Comparison of ENCODE assay signal across 30 cellular contexts in the genomic region with DNA sequence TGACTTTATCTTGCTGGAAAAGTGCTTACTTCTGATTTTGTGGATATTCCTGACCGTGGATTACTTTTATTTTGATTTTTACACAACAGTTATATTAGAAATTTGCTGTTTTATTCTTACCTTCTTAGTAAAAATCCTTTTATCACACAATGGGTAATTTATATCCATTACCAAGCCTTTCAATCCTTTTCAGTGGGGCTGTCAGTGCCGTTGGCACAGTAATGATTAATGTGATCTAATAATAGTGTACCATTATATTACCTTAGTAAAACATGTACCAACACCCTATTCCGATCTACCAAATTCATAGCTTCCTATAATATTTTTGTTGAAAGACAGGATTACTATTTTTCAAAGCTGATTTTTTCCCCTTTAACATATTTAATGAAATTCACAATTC.
"Had no signal": no experiment of that assay in that cellular context is flagged by ENCODE, and none has a peak within 500 bp of the region (broad histone marks: within the 10 kb centered on the region; RNA-seq: fewer than 3 reads in every experiment).

No MANE protein-coding gene starts in this region.

- H3K36me3 ChIP-seq: adrenal gland, ascending aorta, brain microvascular endothelial cell, breast epithelium, cardiac muscle cell had no signal

- H3K27me3 ChIP-seq: adrenal gland, ascending aorta, brain microvascular endothelial cell had no signal

- H3K27ac ChIP-seq: adrenal gland, ascending aorta, body of pancreas, brain microvascular endothelial cell, breast epithelium, cardiac muscle cell had no signal

- H3K9me3 ChIP-seq: adrenal gland, ascending aorta, body of pancreas, breast epithelium had no signal

- DNase-seq: activated effector memory CD4-positive, alpha-beta T cell treated with anti-CD3 and anti-CD28 coated beads, Interleukin-2, amount 50 U/mL, for 16 hours; activated effector memory CD4-positive, alpha-beta T cell treated with Interleukin-2 at 50 U/mL for 16 hours; activated gamma-delta T cell; activated gamma-delta T cell treated with Interleukin-2 at 50 U/mL for 16 hours; activated naive CD4-positive, alpha-beta T cell; activated naive CD4-positive, alpha-beta T cell treated with anti-CD3 and anti-CD28 coated beads for 36 hours; activated naive CD4-positive, alpha-beta T cell treated with anti-CD3 and anti-CD28 coated beads, Interleukin-2, amount 10 ng/mL, durations not matched to agents 7 days and 5 days; activated naive CD4-positive, alpha-beta T cell treated with anti-CD3 and anti-CD28 coated beads, Interleukin-2, amount 50 U/mL, for 16 hours; activated naive CD4-positive, alpha-beta T cell treated with Interleukin-2 at 50 U/mL for 16 hours; activated naive CD8-positive, alpha-beta T cell treated with anti-CD3 and anti-CD28 coated beads for 36 hours; activated naive CD8-positive, alpha-beta T cell treated with anti-CD3 and anti-CD28 coated beads, Interleukin-2, amount 10 ng/mL, durations not matched to agents 7 days and 5 days; activated naive CD8-positive, alpha-beta T cell treated with anti-CD3 and anti-CD28 coated beads, Interleukin-2, amount 50 U/mL, for 24 hours; activated T-cell treated with anti-CD3 and anti-CD28 coated beads, Interleukin-2, amount 50 U/mL, for 1 hour; activated T-cell treated with anti-CD3 and anti-CD28 coated beads, Interleukin-2, amount 50 U/mL, for 24 hours; activated T-cell treated with anti-CD3 and anti-CD28 coated beads, Interleukin-2, amount 50 U/mL, for 4 hours; activated T-cell treated with anti-CD3 and anti-CD28 coated beads, Interleukin-2, amount 50 U/mL, for 48 hours; activated T-cell treated with anti-CD3 and anti-CD28 coated beads, Interleukin-2, amount 50 U/mL, for 72 hours; adrenal gland; amniotic stem cell; amygdala; anterior cingulate cortex; aorta; body of pancreas; brain microvascular endothelial cell; caudate nucleus; central memory CD4-positive, alpha-beta T cell; cerebellar nuclear complex had no signal

- H3K4me3 ChIP-seq: adrenal gland, ascending aorta, body of pancreas, breast epithelium, cardiac muscle cell had no signal
